Comparison of ENCODE assay signal across 9 cellular contexts in genomic region chr6:130575971-130576370, GRCh38.
DNase-seq lines count a peak whose midpoint lies in the region; ATAC-seq, FAIRE-seq and TF ChIP-seq lines count a peak whose summit lies in the region.
"Had no signal": no experiment of that assay in that cellular context is flagged by ENCODE, and none has a peak within 500 bp of the region (broad histone marks: within the 10 kb centered on the region; RNA-seq: fewer than 3 reads in every experiment).

No MANE protein-coding gene starts in this region.

- H3K4me3 Mint-ChIP-seq in T-helper 2 cell treated with Interferon-gamma antibody and Interleukin-4, amounts not matched to agents 5 μg/mL and 100 μg/mL, for 36 hours: peak overlapping the region; percentile 66

- H3K27ac Mint-ChIP-seq in T-helper 2 cell treated with Interferon-gamma antibody and Interleukin-4, amounts not matched to agents 5 μg/mL and 100 μg/mL, for 36 hours: peak overlapping the region; percentile 86

- H3K4me3 ChIP-seq in right lobe of liver (no peak overlapping the region), BE2C (ENCODE audit: low read depth, low read length) (no peak overlapping the region)

- peak; percentile 25 for DNase-seq in GM18507 (ENCODE audit: extremely low spot score, insufficient read length, low read depth)
- peak; percentile 63 for DNase-seq in T-helper 2 cell treated with Interferon-gamma antibody and Interleukin-4, amounts not matched to agents 5 μg/mL and 100 μg/mL, for 36 hours (ENCODE audit: low spot score)
- DNase-seq in right lobe of liver: no peak
- DNase-seq in Ammon's horn (ENCODE audit: low spot score): no peak
- DNase-seq in foreskin keratinocyte: no peak
- DNase-seq in NCI-H748 (lab: John Stamatoyannopoulos, UW; ENCODE audit: unreplicated experiment): no peak
- no peak for DNase-seq in BE2C

- WGBS in right lobe of liver (ENCODE audit: insufficient coverage, low coverage, low lambda C conversion rate, missing lambda C conversion rate): 24% methylated on average over 2 of the region's 2 CpGs

- TF ChIP-seq POLR2A in right lobe of liver (IDR thresholded peaks at IDR 0.05): no peak

- H3K27me3 ChIP-seq in right lobe of liver (no peaks in the 10 kb centered on the region), foreskin keratinocyte (no peaks in the 10 kb centered on the region), BE2C (no peaks in the 10 kb centered on the region)

- peaks cover 48% of the 10 kb centered on the region for H3K9me3 Mint-ChIP-seq in T-helper 2 cell treated with Interferon-gamma antibody and Interleukin-4, amounts not matched to agents 5 μg/mL and 100 μg/mL, for 36 hours

- peak; percentile 96 for FAIRE-seq in GM18507 (lab: Jason Lieb, UNC)
- FAIRE-seq: colon had no signal

- H3K9me3 ChIP-seq in right lobe of liver (no peaks in the 10 kb centered on the region), BE2C (no peaks in the 10 kb centered on the region)

- H3K4me1 ChIP-seq in right lobe of liver (peaks cover 0 to 23% (median 6%) of the 10 kb centered on the region in 4 donors), foreskin keratinocyte (peaks cover 2% of the 10 kb centered on the region), BE2C (no peaks in the 10 kb centered on the region)

- H3K36me3 Mint-ChIP-seq in T-helper 2 cell treated with Interferon-gamma antibody and Interleukin-4, amounts not matched to agents 5 μg/mL and 100 μg/mL, for 36 hours (ENCODE audit: low read depth): peaks cover 47% of the 10 kb centered on the region

- peaks cover 43% of the 10 kb centered on the region for H3K4me1 Mint-ChIP-seq in T-helper 2 cell treated with Interferon-gamma antibody and Interleukin-4, amounts not matched to agents 5 μg/mL and 100 μg/mL, for 36 hours (ENCODE audit: low read depth)

- H3K27me3 Mint-ChIP-seq in T-helper 2 cell treated with Interferon-gamma antibody and Interleukin-4, amounts not matched to agents 5 μg/mL and 100 μg/mL, for 36 hours (ENCODE audit: low read depth): no peaks in the 10 kb centered on the region

- TF ChIP-seq CTCF in right lobe of liver (IDR thresholded peaks at IDR 0.05) (no peak), foreskin keratinocyte (conservative IDR thresholded peaks at IDR 0.05) (no peak), BE2C (IDR thresholded peaks at IDR 0.05; ENCODE audit: low read depth, low read length) (no peak)

- H3K36me3 ChIP-seq in right lobe of liver: no peaks in the 10 kb centered on the region
- H3K36me3 ChIP-seq in BE2C: no peaks in the 10 kb centered on the region

- ATAC-seq in HG02840 (IDR thresholded peaks at IDR 0.05; ENCODE audit: low FRiP score, unreplicated experiment) (peak; percentile 100), right lobe of liver (peak; percentile 64 to 82 (median 75)), foreskin keratinocyte (no peak)

- intact Hi-C loops in right lobe of liver (cut with DNase I): no loop called here

- H3K27ac ChIP-seq in right lobe of liver (no peak overlapping the region), foreskin keratinocyte (no peak overlapping the region)

Comparison
In these comparisons a context has a peak if more than half of its experiments do, and no peak if none do; other contexts are left out.
1. DNase-seq: peak in GM18507 (single experiment) and T-helper 2 cell treated with Interferon-gamma antibody and Interleukin-4, amounts not matched to agents 5 μg/mL and 100 μg/mL, for 36 hours (single experiment); none in right lobe of liver (0 of 3), Ammon's horn (single experiment), foreskin keratinocyte (0 of 2), NCI-H748 (single experiment) and BE2C (single experiment).